25 cellular contexts compared by ENCODE assay signal in genomic region chr10:132112611-132113010, GRCh38. TPM values are rescaled to one million over a fixed set of nuclear protein-coding genes. Genes with fewer than 3 reads are reported as not detected.
DNase-seq lines count a peak whose midpoint lies in the region; ATAC-seq, FAIRE-seq and TF ChIP-seq lines count a peak whose summit lies in the region.
"Had no signal": no experiment of that assay in that cellular context is flagged by ENCODE, and none has a peak within 500 bp of the region (broad histone marks: within the 10 kb centered on the region; RNA-seq: fewer than 3 reads in every experiment).

No MANE protein-coding gene starts in this region.

- no peaks in the 10 kb centered on the region for H3K36me3 ChIP-seq in ovary
- H3K36me3 ChIP-seq: brain microvascular endothelial cell, heart left ventricle had no signal

- no peak for FAIRE-seq in GM12892 (lab: Jason Lieb, UNC)
- FAIRE-seq: colon, H54 had no signal

- no peak overlapping the region for H3K4me3 ChIP-seq in ovary
- H3K4me3 ChIP-seq: heart left ventricle, mucosa of descending colon had no signal

- TF ChIP-seq EP300 in ovary (IDR thresholded peaks at IDR 0.05): no peak

- 90 to 92% (median 91%) methylated on average over 10 of the region's 10 CpGs for WGBS in ovary, 3 donors

- H3K9me3 ChIP-seq in ovary: no peaks in the 10 kb centered on the region
- H3K9me3 ChIP-seq: heart left ventricle, mucosa of descending colon had no signal

- TF ChIP-seq CTCF in ovary (IDR thresholded peaks at IDR 0.05): no peak

- ATAC-seq in left ventricle myocardium superior (no peak), HG03039 (IDR thresholded peaks at IDR 0.05; ENCODE audit: unreplicated experiment) (no peak)
- ATAC-seq: activated CD8-positive, alpha-beta T cell treated with anti-CD3 and anti-CD28 coated beads for 36 hours; heart left ventricle; left colon; mucosa of descending colon; SK-N-SH treated with all-trans-retinoic acid at 6 μM for 48 hours; T-helper 17 cell had no signal

- no peak for TF ChIP-seq POLR2A in ovary (IDR thresholded peaks at IDR 0.05)
- TF ChIP-seq POLR2A in GM12892 (IDR thresholded peaks at IDR 0.05; ENCODE audit: low read depth, low read length): no peak

- H3K27me3 ChIP-seq in ovary: no peaks in the 10 kb centered on the region
- H3K27me3 ChIP-seq: brain microvascular endothelial cell, heart left ventricle had no signal

- no peak overlapping the region for H3K27ac ChIP-seq in ovary
- H3K27ac ChIP-seq: brain microvascular endothelial cell, heart left ventricle had no signal

- no peaks in the 10 kb centered on the region for H3K4me1 ChIP-seq in ovary (ENCODE audit: insufficient read depth)

- DNase-seq in cardiac septum (ENCODE audit: low spot score) (peak; percentile 70), left ventricle myocardium superior (no peak), head of caudate nucleus (peak in 22 of 42 donors; percentile 3 to 44 (median 15)), ovary (peak in 4 of 5 donors; percentile 2 to 8 (median 2)), GM12892 (ENCODE audit: insufficient read length) (no peak), CD1c-positive myeloid dendritic cell (ENCODE audit: extremely low spot score) (no peak)
- DNase-seq: activated CD8-positive, alpha-beta T cell treated with anti-CD3 and anti-CD28 coated beads for 36 hours; activated T-cell treated with anti-CD3 and anti-CD28 coated beads for 4 hours; brain microvascular endothelial cell; DMS153; effector memory CD4-positive, alpha-beta T cell; foreskin fibroblast; mucosa of descending colon; MV-4-11; NCI-H446 treated with DMSO at 0.1 percent for 48 hours; stimulated activated CD4-positive, alpha-beta T cell treated with anti-CD3 and anti-CD28 coated beads, Interleukin-15, amount 100 ng/mL, for 24 hours; stimulated activated naive CD4-positive, alpha-beta T cell treated with Interleukin-2 at 50 U/mL for 16 hours had no signal

- intact Hi-C loops in cardiac septum (cut with DNase I): no loop called here
- intact Hi-C loops in left ventricle myocardium superior (cut with micrococcal nuclease): no loop called here
- intact Hi-C loops in head of caudate nucleus (cut with DNase I): no loop called here
- intact Hi-C loops in ovary (cut with DNase I): no loop called here

RNA-seq across cellular contexts. Expression of gene JAKMIP3, which starts 46.9 kb away (rescaled TPM):
- total RNA-seq in cardiac septum (1.5 TPM), left ventricle myocardium superior (2.0 TPM), ovary (1 to 10 TPM in 5 of 7 donors, under 1 TPM in 2; 0.48 to 2.5 (median 1.9) TPM)
- polyA plus RNA-seq in ovary: 1 to 10 TPM in 1 of 2 donors, under 1 TPM in 1; 0.97 to 1.4 TPM
- not detected for polyA plus RNA-seq in GM12892 (2012; ENCODE audit: missing spikeins)
- total RNA-seq: LHCN-M2 had no signal

Comparison
In these comparisons a context has a peak if more than half of its experiments do, and no peak if none do; other contexts are left out.
1. DNase-seq: peak in cardiac septum (single experiment), head of caudate nucleus (22 of 42) and ovary (4 of 5); none in left ventricle myocardium superior (single experiment), GM12892 (single experiment) and CD1c-positive myeloid dendritic cell (single experiment).